15 cellular contexts compared by ENCODE assay signal in the genomic region with DNA sequence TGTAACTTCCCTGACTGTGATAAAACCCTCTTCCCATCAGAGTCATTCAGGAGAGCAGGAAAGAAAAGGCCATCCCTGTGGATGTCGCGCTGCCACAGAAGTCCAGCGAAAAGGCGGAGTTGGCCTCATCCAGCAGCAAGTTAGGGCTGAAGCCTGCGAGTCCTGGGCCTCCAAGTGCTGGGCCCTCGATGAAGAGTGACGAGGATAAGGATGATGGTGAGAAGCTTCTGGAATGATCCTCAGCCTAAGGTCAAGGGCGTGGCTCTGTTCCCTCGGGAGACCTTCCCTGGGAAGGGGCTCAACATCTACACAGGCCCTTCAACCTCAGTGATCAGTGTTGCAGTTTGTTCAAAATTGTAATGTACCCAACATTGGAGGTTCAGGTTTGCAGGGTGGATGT. TPM values are rescaled to one million over a fixed set of nuclear protein-coding genes. Genes with fewer than 3 reads are reported as not detected.
A peak's percentile ranks its signal among the peaks of the same experiment; 100 is the strongest.
DNase-seq lines count a peak whose midpoint lies in the region; ATAC-seq and TF ChIP-seq lines count a peak whose summit lies in the region.
"Had no signal": no experiment of that assay in that cellular context is flagged by ENCODE, and none has a peak within 500 bp of the region (broad histone marks: within the 10 kb centered on the region; RNA-seq: fewer than 3 reads in every experiment).

No MANE protein-coding gene starts in this region.

- H3K4me1 ChIP-seq in IMR-90 (ENCODE audit: control insufficient read depth, insufficient read depth, low read length) (peaks cover 10% of the 10 kb centered on the region), prostate gland (replicated peaks) (no peaks in the 10 kb centered on the region), tibial nerve (no peaks in the 10 kb centered on the region)
- H3K4me1 ChIP-seq: Caco-2 had no signal

- no peak overlapping the region for H3K4me3 Mint-ChIP-seq in activated CD8-positive, alpha-beta T cell treated with anti-CD3 and anti-CD28 coated beads, Interleukin-2, amount 10 ng/mL, durations not matched to agents 7 days and 5 days
- H3K4me3 Mint-ChIP-seq in activated CD8-positive, alpha-beta T cell treated with anti-CD3 and anti-CD28 coated beads for 36 hours: no peak overlapping the region
- H3K4me3 Mint-ChIP-seq: CD14-positive monocyte; CD8-positive, alpha-beta T cell had no signal

- no peak overlapping the region for H2BK20ac ChIP-seq in IMR-90 (ENCODE audit: low read depth, low read length)

- no peak for TF ChIP-seq CTCF in activated CD8-positive, alpha-beta T cell treated with anti-CD3 and anti-CD28 coated beads for 36 hours (IDR thresholded peaks at IDR 0.05)
- TF ChIP-seq CTCF in IMR-90 (conservative IDR thresholded peaks at IDR 0.05; ENCODE audit: low read depth, low read length) (no peak), prostate gland (IDR thresholded peaks at IDR 0.05) (no peak), tibial nerve (IDR thresholded peaks at IDR 0.05) (no peak), brain microvascular endothelial cell (IDR thresholded peaks at IDR 0.05; ENCODE audit: low read depth, low read length, missing control alignments) (no peak)

- no peak overlapping the region for H3K23ac ChIP-seq in IMR-90 (ENCODE audit: low read depth, low read length)

- no peak overlapping the region for H4K8ac ChIP-seq in IMR-90 (ENCODE audit: low read depth in 2 of 2, low read length in 2 of 2)

- H2AK5ac ChIP-seq in IMR-90 (ENCODE audit: low read depth, low read length): peak overlapping the region; percentile 39; the same call in 1 of the 2 replicates

- peak; percentile 12 for DNase-seq in activated CD8-positive, alpha-beta T cell treated with anti-CD3 and anti-CD28 coated beads, Interleukin-2, amount 10 ng/mL, durations not matched to agents 7 days and 5 days
- no peak for DNase-seq in activated CD8-positive, alpha-beta T cell treated with anti-CD3 and anti-CD28 coated beads for 36 hours
- DNase-seq in IMR-90 (no peak), iPS-NIHi7 (ENCODE audit: extremely low spot score) (peak; percentile 9), prostate gland (ENCODE audit: low spot score) (peak; percentile 1), posterior vena cava (ENCODE audit: low spot score) (no peak), tibial nerve (ENCODE audit: low spot score in 2 of 2) (no peak), brain microvascular endothelial cell (no peak)
- DNase-seq: Caco-2; CD8-positive, alpha-beta T cell; DMS53; GF-D8 had no signal

- no peak overlapping the region for H2AFZ ChIP-seq in IMR-90 (replicated peaks; ENCODE audit: low read length, poor library complexity)

- no peak overlapping the region for H4K91ac ChIP-seq in IMR-90 (ENCODE audit: insufficient read depth, low read depth, low read length)

- peaks cover under 1% of the 10 kb centered on the region; the same call in 1 of the 2 replicates for H3K9me1 ChIP-seq in IMR-90 (ENCODE audit: insufficient read depth, low read length)

- TF ChIP-seq POLR2A in IMR-90 (IDR thresholded peaks at IDR 0.05; ENCODE audit: low read depth, low read length): no peak
- TF ChIP-seq POLR2A in prostate gland (IDR thresholded peaks at IDR 0.05): no peak
- no peak for TF ChIP-seq POLR2A in tibial nerve (IDR thresholded peaks at IDR 0.05)

- H3K27me3 ChIP-seq in IMR-90 (ENCODE audit: control insufficient read depth, insufficient read depth, low read length): no peaks in the 10 kb centered on the region
- no peaks in the 10 kb centered on the region for H3K27me3 ChIP-seq in prostate gland (replicated peaks; ENCODE audit: insufficient read depth)
- H3K27me3 ChIP-seq in tibial nerve: no peaks in the 10 kb centered on the region
- H3K27me3 ChIP-seq in brain microvascular endothelial cell (replicated peaks): no peaks in the 10 kb centered on the region

- no peak overlapping the region for H3K56ac ChIP-seq in IMR-90 (ENCODE audit: extremely low read depth, insufficient read depth, low read length)

- H3K36me3 ChIP-seq in IMR-90 (ENCODE audit: control insufficient read depth, insufficient read depth, low read length) (no peaks in the 10 kb centered on the region), prostate gland (no peaks in the 10 kb centered on the region), tibial nerve (peaks cover 0 to 18% (median 0%) of the 10 kb centered on the region in 3 donors), brain microvascular endothelial cell (replicated peaks) (no peaks in the 10 kb centered on the region)

- H3K9me3 ChIP-seq in IMR-90 (ENCODE audit: control insufficient read depth, insufficient read depth, low read length) (no peaks in the 10 kb centered on the region), prostate gland (no peaks in the 10 kb centered on the region), tibial nerve (no peaks in the 10 kb centered on the region)
- H3K9me3 ChIP-seq: Caco-2 had no signal

- H2BK5ac ChIP-seq in IMR-90 (ENCODE audit: low read depth, low read length, poor library complexity, severe bottlenecking): no peak overlapping the region

- H3K18ac ChIP-seq in IMR-90 (ENCODE audit: low read depth, low read length): no peak overlapping the region

- CTCF ChIA-PET in activated CD8-positive, alpha-beta T cell treated with anti-CD3 and anti-CD28 coated beads, Interleukin-2, amount 10 ng/mL, durations not matched to agents 7 days and 5 days (lab: Charles Lee): no interaction called here
- CTCF ChIA-PET in activated CD8-positive, alpha-beta T cell treated with anti-CD3 and anti-CD28 coated beads for 36 hours (lab: Charles Lee): no interaction called here
- CTCF ChIA-PET in IMR-90 (lab: Yijun Ruan, JAX): no interaction called here

- no peak overlapping the region for H3K14ac ChIP-seq in IMR-90 (replicated peaks; ENCODE audit: low read depth, low read length)

- no peaks in the 10 kb centered on the region for H3K9me3 Mint-ChIP-seq in activated CD8-positive, alpha-beta T cell treated with anti-CD3 and anti-CD28 coated beads, Interleukin-2, amount 10 ng/mL, durations not matched to agents 7 days and 5 days (ENCODE audit: insufficient read depth)
- H3K9me3 Mint-ChIP-seq in activated CD8-positive, alpha-beta T cell treated with anti-CD3 and anti-CD28 coated beads for 36 hours: no peaks in the 10 kb centered on the region
- H3K9me3 Mint-ChIP-seq: CD8-positive, alpha-beta T cell had no signal

- H4K5ac ChIP-seq in IMR-90 (ENCODE audit: low read depth, low read length): no peak overlapping the region

- in situ Hi-C loops in IMR-90 (cut with MboI; ENCODE audit: low sequenced_read_pairs): no loop called here
- in situ Hi-C loops in brain microvascular endothelial cell (cut with HindIII; ENCODE audit: low pct_ligation_motif_present, low sequenced_read_pairs): no loop called here

- H3K27ac ChIP-seq in IMR-90 (ENCODE audit: insufficient read depth, low read length): no peak overlapping the region
- no peak overlapping the region for H3K27ac ChIP-seq in prostate gland
- no peak overlapping the region for H3K27ac ChIP-seq in tibial nerve
- no peak overlapping the region for H3K27ac ChIP-seq in brain microvascular endothelial cell
- H3K27ac ChIP-seq: 22Rv1 had no signal

- H3K27ac Mint-ChIP-seq in activated CD8-positive, alpha-beta T cell treated with anti-CD3 and anti-CD28 coated beads, Interleukin-2, amount 10 ng/mL, durations not matched to agents 7 days and 5 days: no peak overlapping the region
- H3K27ac Mint-ChIP-seq in activated CD8-positive, alpha-beta T cell treated with anti-CD3 and anti-CD28 coated beads for 36 hours: no peak overlapping the region
- H3K27ac Mint-ChIP-seq: CD14-positive monocyte; CD8-positive, alpha-beta T cell had no signal

- H3K36me3 Mint-ChIP-seq in activated CD8-positive, alpha-beta T cell treated with anti-CD3 and anti-CD28 coated beads, Interleukin-2, amount 10 ng/mL, durations not matched to agents 7 days and 5 days (ENCODE audit: low read depth): no peaks in the 10 kb centered on the region
- peaks cover 1% of the 10 kb centered on the region for H3K36me3 Mint-ChIP-seq in activated CD8-positive, alpha-beta T cell treated with anti-CD3 and anti-CD28 coated beads for 36 hours (ENCODE audit: low read depth)
- H3K36me3 Mint-ChIP-seq: CD14-positive monocyte; CD8-positive, alpha-beta T cell had no signal

- H3K27me3 Mint-ChIP-seq in activated CD8-positive, alpha-beta T cell treated with anti-CD3 and anti-CD28 coated beads, Interleukin-2, amount 10 ng/mL, durations not matched to agents 7 days and 5 days (ENCODE audit: low read depth): no peaks in the 10 kb centered on the region
- H3K27me3 Mint-ChIP-seq in activated CD8-positive, alpha-beta T cell treated with anti-CD3 and anti-CD28 coated beads for 36 hours: no peaks in the 10 kb centered on the region

- intact Hi-C loops in activated CD8-positive, alpha-beta T cell treated with anti-CD3 and anti-CD28 coated beads for 36 hours (cut with micrococcal nuclease): no loop called here
- intact Hi-C loops in IMR-90 (cut with micrococcal nuclease) (no loop called here), prostate gland (cut with DNase I) (no loop called here), posterior vena cava (cut with DNase I) (no loop called here)

- no CpG with 5 or more reads among the region's 9 CpGs for WGBS in IMR-90 (ENCODE audit: extremely low coverage in 2 of 2, insufficient read length in 1 of 2), 2 experiments
- 93% methylated on average over 9 of the region's 9 CpGs for WGBS in prostate gland
- 90 to 93% methylated on average over 9 of the region's 9 CpGs for WGBS in tibial nerve, 2 donors

- no peak overlapping the region for H3K4me2 ChIP-seq in IMR-90 (ENCODE audit: low read depth, low read length)

- no peak overlapping the region for H3K4ac ChIP-seq in IMR-90 (ENCODE audit: low read depth, low read length)

- H3K4me3 ChIP-seq in IMR-90 (ENCODE audit: insufficient read depth, low read depth, low read length) (no peak overlapping the region), prostate gland (no peak overlapping the region), tibial nerve (no peak overlapping the region), brain microvascular endothelial cell (ENCODE audit: low read depth, low read length) (no peak overlapping the region)

- TF ChIP-seq EP300 in tibial nerve (IDR thresholded peaks at IDR 0.05): no peak

- ATAC-seq in activated CD8-positive, alpha-beta T cell treated with anti-CD3 and anti-CD28 coated beads, Interleukin-2, amount 10 ng/mL, durations not matched to agents 7 days and 5 days: no peak
- ATAC-seq in activated CD8-positive, alpha-beta T cell treated with anti-CD3 and anti-CD28 coated beads for 36 hours: no peak
- no peak for ATAC-seq in IMR-90 (ENCODE audit: low read depth)
- ATAC-seq: CD8-positive, alpha-beta T cell had no signal

- no peak overlapping the region for H2BK15ac ChIP-seq in IMR-90 (ENCODE audit: low read depth, low read length)

- no peaks in the 10 kb centered on the region for H3K79me1 ChIP-seq in IMR-90 (ENCODE audit: low read depth in 1 of 2, low read length in 2 of 2)

- H2AK9ac ChIP-seq in IMR-90 (replicated peaks; ENCODE audit: low read depth, low read length, poor library complexity): no peak overlapping the region

- H3K4me1 Mint-ChIP-seq in activated CD8-positive, alpha-beta T cell treated with anti-CD3 and anti-CD28 coated beads, Interleukin-2, amount 10 ng/mL, durations not matched to agents 7 days and 5 days (ENCODE audit: low read depth): peaks cover 4% of the 10 kb centered on the region
- H3K4me1 Mint-ChIP-seq in activated CD8-positive, alpha-beta T cell treated with anti-CD3 and anti-CD28 coated beads for 36 hours (ENCODE audit: low read depth): peaks cover 3% of the 10 kb centered on the region
- H3K4me1 Mint-ChIP-seq: CD14-positive monocyte had no signal

- no peak for TF ChIP-seq RAD21 in IMR-90 (IDR thresholded peaks at IDR 0.05; ENCODE audit: low read length)

- no TSS peak for BruUV-seq in IMR-90 (replicated peaks; lab: Mats Ljungman, UMichigan)

- H4K20me1 ChIP-seq in IMR-90 (ENCODE audit: insufficient read depth, low read length): no peaks in the 10 kb centered on the region

- no peak overlapping the region for H3K9ac ChIP-seq in IMR-90 (ENCODE audit: low read depth, low read length)

- POLR2A ChIA-PET in activated CD8-positive, alpha-beta T cell treated with anti-CD3 and anti-CD28 coated beads, Interleukin-2, amount 10 ng/mL, durations not matched to agents 7 days and 5 days (lab: Charles Lee): no interaction called here
- POLR2A ChIA-PET in activated CD8-positive, alpha-beta T cell treated with anti-CD3 and anti-CD28 coated beads for 36 hours (lab: Charles Lee): no interaction called here
- POLR2A ChIA-PET in IMR-90 (lab: Charles Lee; ENCODE audit: unreplicated experiment): no interaction called here

- no peak overlapping the region for H2BK120ac ChIP-seq in IMR-90 (ENCODE audit: low read depth, low read length)

- dilution Hi-C loops in IMR-90 (cut with HindIII; ENCODE audit: low sequenced_read_pairs, unreplicated experiment): no loop called here

RNA-seq across cellular contexts. Expression of a gene that starts 22.3 kb away (rescaled TPM):
- not detected for total RNA-seq in activated CD8-positive, alpha-beta T cell treated with anti-CD3 and anti-CD28 coated beads, Interleukin-2, amount 10 ng/mL, durations not matched to agents 7 days and 5 days
- total RNA-seq in activated CD8-positive, alpha-beta T cell treated with anti-CD3 and anti-CD28 coated beads for 36 hours: under 1 TPM; 0.50 to 0.67 TPM
- total RNA-seq in IMR-90 (2012; rRNA removed): not detected in 2 replicates
- 0.29 and 0.46 TPM in 2 replicates for polyA plus RNA-seq in IMR-90 (2012; rRNA removed)
- polyA plus RNA-seq in IMR-90 (2012; cell fraction: cytosol; rRNA removed): 0.21 and 0.24 TPM in 2 replicates
- polyA plus RNA-seq in IMR-90 (2012; cell fraction: nucleus; rRNA removed; ENCODE audit: low replicate concordance): 0.18 and 1.1 TPM in 2 replicates
- 1 to 10 TPM in 1 of 2 donors, not detected in 1; 1.4 TPM for total RNA-seq in prostate gland
- under 1 TPM in 1 of 2 donors, not detected in 1; 0.29 TPM for total RNA-seq in posterior vena cava
- 1 to 10 TPM in 1 of 4 donors, not detected in 3; 2.4 TPM for total RNA-seq in tibial nerve
- total RNA-seq: Caco-2, H4 had no signal

Comparison
In these comparisons a context has a peak if more than half of its experiments do, and no peak if none do; other contexts are left out.
1. DNase-seq: peak in activated CD8-positive, alpha-beta T cell treated with anti-CD3 and anti-CD28 coated beads, Interleukin-2, amount 10 ng/mL, durations not matched to agents 7 days and 5 days (single experiment), iPS-NIHi7 (single experiment) and prostate gland (single experiment); none in activated CD8-positive, alpha-beta T cell treated with anti-CD3 and anti-CD28 coated beads for 36 hours (single experiment), IMR-90 (single experiment), posterior vena cava (single experiment), tibial nerve (0 of 2) and brain microvascular endothelial cell (single experiment).